18 cellular contexts compared by ENCODE assay signal in genomic region chr5:149224282-149224681, GRCh38. TPM values are rescaled to one million over a fixed set of nuclear protein-coding genes. Genes with fewer than 3 reads are reported as not detected.
"Had no signal": no experiment of that assay in that cellular context is flagged by ENCODE, and none has a peak within 500 bp of the region (broad histone marks: within the 10 kb centered on the region; RNA-seq: fewer than 3 reads in every experiment).

No MANE protein-coding gene starts in this region.

- H3K36me3 Mint-ChIP-seq: naive thymus-derived CD8-positive, alpha-beta T cell; T-cell had no signal

- H3K4me3 Mint-ChIP-seq: activated CD4-positive, alpha-beta memory T cell treated with anti-CD3 and anti-CD28 coated beads, Interleukin-2, amount 10 ng/mL, durations not matched to agents 7 days and 5 days; activated CD4-positive, alpha-beta T cell treated with anti-CD3 and anti-CD28 coated beads for 36 hours; activated T-helper 1 cell treated with anti-CD3 and anti-CD28 coated beads, Interleukin-12 subunit alpha, Interleukin-12 subunit beta, Interleukin-2, Interleukin-4 antibody, amounts not matched to agents 30 ng/mL and 10 ng/mL and 1 ng/mL, durations not matched to agents 14 hours and 24 hours and 36 hours; naive thymus-derived CD8-positive, alpha-beta T cell; T-cell had no signal

- H3K27me3 ChIP-seq: cardiac muscle cell, transverse colon had no signal

- H3K9me3 ChIP-seq: mucosa of descending colon, psoas muscle, transverse colon had no signal

- H3K4me1 Mint-ChIP-seq: activated CD4-positive, alpha-beta T cell treated with anti-CD3 and anti-CD28 coated beads for 36 hours had no signal

- H3K27me3 Mint-ChIP-seq: activated CD4-positive, alpha-beta T cell treated with anti-CD3 and anti-CD28 coated beads for 36 hours; naive thymus-derived CD8-positive, alpha-beta T cell; T-cell had no signal

- H3K4me3 ChIP-seq: cardiac muscle cell, mucosa of descending colon, psoas muscle, transverse colon had no signal

- H3K36me3 ChIP-seq: cardiac muscle cell, transverse colon had no signal

- DNase-seq: activated CD4-positive, alpha-beta memory T cell treated with anti-CD3 and anti-CD28 coated beads, Interleukin-2, amount 10 ng/mL, durations not matched to agents 7 days and 5 days; activated CD4-positive, alpha-beta T cell treated with anti-CD3 and anti-CD28 coated beads for 36 hours; activated naive CD4-positive, alpha-beta T cell; effector memory CD4-positive, alpha-beta T cell; hypothalamus; kidney glomerular epithelial cell; mucosa of descending colon; naive thymus-derived CD8-positive, alpha-beta T cell; occipital lobe; psoas muscle; stimulated activated CD4-positive, alpha-beta T cell treated with anti-CD3 and anti-CD28 coated beads, Interleukin-12 subunit alpha, Interleukin-12 subunit beta, amount 100 ng/mL, for 4 hours; stimulated activated naive CD4-positive, alpha-beta T cell; T-cell; T1000; transverse colon had no signal

- H3K27ac Mint-ChIP-seq: activated CD4-positive, alpha-beta memory T cell treated with anti-CD3 and anti-CD28 coated beads, Interleukin-2, amount 10 ng/mL, durations not matched to agents 7 days and 5 days; activated CD4-positive, alpha-beta T cell treated with anti-CD3 and anti-CD28 coated beads for 36 hours; activated T-helper 1 cell treated with anti-CD3 and anti-CD28 coated beads, Interleukin-12 subunit alpha, Interleukin-12 subunit beta, Interleukin-2, Interleukin-4 antibody, amounts not matched to agents 30 ng/mL and 10 ng/mL and 1 ng/mL, durations not matched to agents 14 hours and 24 hours and 36 hours; T-cell had no signal

- ATAC-seq: activated CD4-positive, alpha-beta T cell treated with anti-CD3 and anti-CD28 coated beads for 36 hours; mucosa of descending colon; naive thymus-derived CD8-positive, alpha-beta T cell; psoas muscle; T-cell had no signal

- H3K27ac ChIP-seq: cardiac muscle cell, epithelial cell of prostate, psoas muscle, transverse colon had no signal

- H3K9me3 Mint-ChIP-seq: activated CD4-positive, alpha-beta memory T cell treated with anti-CD3 and anti-CD28 coated beads, Interleukin-2, amount 10 ng/mL, durations not matched to agents 7 days and 5 days; activated T-helper 1 cell treated with anti-CD3 and anti-CD28 coated beads, Interleukin-12 subunit alpha, Interleukin-12 subunit beta, Interleukin-2, Interleukin-4 antibody, amounts not matched to agents 30 ng/mL and 10 ng/mL and 1 ng/mL, durations not matched to agents 14 hours and 24 hours and 36 hours; naive thymus-derived CD8-positive, alpha-beta T cell; T-cell had no signal

RNA-seq across cellular contexts. Expression of gene AFAP1L1, which starts 47.4 kb away (rescaled TPM):
- total RNA-seq: activated CD4-positive, alpha-beta memory T cell treated with anti-CD3 and anti-CD28 coated beads, Interleukin-2, amount 10 ng/mL, durations not matched to agents 7 days and 5 days; activated T-helper 1 cell treated with anti-CD3 and anti-CD28 coated beads, Interleukin-12 subunit alpha, Interleukin-12 subunit beta, Interleukin-2, Interleukin-4 antibody, amounts not matched to agents 30 ng/mL and 10 ng/mL and 1 ng/mL, durations not matched to agents 14 hours and 24 hours and 36 hours had no signal
